2 cellular contexts compared by ENCODE assay signal in the genomic region with DNA sequence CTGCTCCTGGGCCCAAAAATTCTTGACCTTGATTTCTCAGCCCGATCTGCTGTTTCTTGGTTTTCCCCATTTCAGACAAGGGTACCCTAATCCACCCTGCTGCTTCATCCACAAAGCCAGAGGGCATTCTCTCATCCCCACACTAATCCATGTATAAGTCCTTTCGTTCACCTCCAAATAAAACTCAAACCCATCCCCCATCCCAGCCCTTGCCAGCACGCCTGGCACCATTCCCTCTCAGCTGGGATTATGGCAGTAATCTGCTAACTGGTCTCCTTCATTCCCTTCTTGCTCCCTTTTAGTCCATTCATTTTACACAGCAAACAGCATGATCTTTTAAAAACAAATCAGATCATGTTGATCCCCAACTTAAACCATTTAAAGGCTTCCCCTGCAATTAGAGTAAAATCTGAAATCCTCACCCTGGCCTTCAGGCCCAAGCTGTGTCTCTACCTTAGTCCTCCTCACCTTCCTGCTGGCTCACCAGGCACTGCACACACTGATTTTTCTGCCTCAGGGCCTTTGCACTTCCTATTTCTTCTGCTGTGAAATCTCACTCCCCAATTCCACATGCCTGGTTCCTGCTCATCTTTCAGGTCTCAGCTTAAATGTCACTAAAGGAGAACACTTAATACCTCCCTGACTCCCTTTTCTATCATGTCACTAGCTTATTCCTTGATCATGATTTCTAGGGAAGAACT.
TF ChIP-seq lines count a peak whose summit lies in the region.

No MANE protein-coding gene starts in this region.

TF ChIP-seq in HepG2, 621 proteins besides CTCF, POLR2A, EP300 and RAD21:
- peak; percentile 66 for TF ChIP-seq ZMYM3 (CRISPR knock-in tag; IDR thresholded peaks at IDR 0.05)
- no peak for TF ChIP-seq PBX2 (CRISPR knock-in tag; IDR thresholded peaks at IDR 0.05)
- no peak for TF ChIP-seq ARNTL (CRISPR knock-in tag; IDR thresholded peaks at IDR 0.05)
- no peak for TF ChIP-seq PAXIP1 (CRISPR knock-in tag; conservative IDR thresholded peaks at IDR 0.05)

TF ChIP-seq in H1, 55 proteins besides CTCF, POLR2A, EP300 and RAD21:
- TF ChIP-seq ZNF274 (IDR thresholded peaks at IDR 0.05; ENCODE audit: borderline replicate concordance, extremely low read depth, low read length), result no peak
- TF ChIP-seq KDM1A (IDR thresholded peaks at IDR 0.05; ENCODE audit: borderline replicate concordance, low read length), result peak; percentile 15; the same call in 1 of the 2 replicates
- no peak for TF ChIP-seq POU5F1 (IDR thresholded peaks at IDR 0.05; ENCODE audit: low read depth, low read length)
